In genomic region chr2:190088917-190089316, GRCh38 we compare ENCODE assay signal across 8 cellular contexts. TPM values are rescaled to one million over a fixed set of nuclear protein-coding genes. Genes with fewer than 3 reads are reported as not detected.
DNase-seq lines count a peak whose midpoint lies in the region; ATAC-seq, FAIRE-seq and TF ChIP-seq lines count a peak whose summit lies in the region.

No MANE protein-coding gene starts in this region.

- TF ChIP-seq CTCF in GM12872 (IDR thresholded peaks at IDR 0.05; ENCODE audit: insufficient read depth, low read depth, low read length) (peak; percentile 73), fibroblast of villous mesenchyme (IDR thresholded peaks at IDR 0.05; ENCODE audit: insufficient read depth, low read depth, low read length) (peak; percentile 65), pancreas (IDR thresholded peaks at IDR 0.05) (peak; percentile 32 to 50 (median 41))

- H3K9me3 ChIP-seq in pancreas = no peaks in the 10 kb centered on the region

- in situ Hi-C loops in ACHN (cut with HindIII; ENCODE audit: low pct_ligation_motif_present, low pct_unique_long_range_greater_than_20kb, low sequenced_read_pairs) = no loop called here

- 14 to 18% methylated on average over 4 of the region's 4 CpGs for WGBS in pancreas, 2 donors

- ATAC-seq in HG03342 (IDR thresholded peaks at IDR 0.05; ENCODE audit: unreplicated experiment) = peak; percentile 66
- peak; percentile 75 to 95 (median 90) for ATAC-seq in pancreas

- peaks cover 0 to 6% (median 0%) of the 10 kb centered on the region in 3 donors for H3K4me1 ChIP-seq in pancreas

- H3K36me3 ChIP-seq in pancreas = no peaks in the 10 kb centered on the region

- intact Hi-C loops in pancreas (cut with DNase I) = loop anchor here in 1 of 3 donors (10.0 kb wide), 2 partner anchors 216 to 286 kb away; no protein-coding TSS in a partner anchor

- peak; percentile 79 for DNase-seq in ACHN
- DNase-seq in NCI-H526 (lab: John Stamatoyannopoulos, UW) = peak; percentile 14 to 80
- DNase-seq in activated T-cell treated with anti-CD3 and anti-CD28 coated beads for 4 hours = peak; percentile 32
- DNase-seq in fibroblast of villous mesenchyme (ENCODE audit: low read depth) = peak; percentile 76
- DNase-seq in pancreas = peak in 3 of 6 donors; percentile 20 to 52 (median 24)
- no peak for DNase-seq in islet precursor cell

- H3K27me3 ChIP-seq in pancreas = no peaks in the 10 kb centered on the region

- H3K27ac ChIP-seq in pancreas = no peak overlapping the region

- FAIRE-seq in pancreas (lab: Jason Lieb, UNC) = peak; percentile 92

- H3K4me3 ChIP-seq in fibroblast of villous mesenchyme (ENCODE audit: low read depth, low read length) (no peak overlapping the region), pancreas (no peak overlapping the region)

RNA-seq across cellular contexts. Expression of gene MSTN, which starts 26.4 kb away (rescaled TPM):
- under 0.01 TPM in 2 replicates for total RNA-seq in fibroblast of villous mesenchyme
- under 1 TPM in 3 of 6 donors, not detected in 3; 0.08 to 0.09 (median 0.09) TPM for total RNA-seq in pancreas
- under 1 TPM; 0.30 to 0.66 TPM for polyA plus RNA-seq in pancreas
